Comparison of ENCODE assay signal across 41 cellular contexts in the genomic region with DNA sequence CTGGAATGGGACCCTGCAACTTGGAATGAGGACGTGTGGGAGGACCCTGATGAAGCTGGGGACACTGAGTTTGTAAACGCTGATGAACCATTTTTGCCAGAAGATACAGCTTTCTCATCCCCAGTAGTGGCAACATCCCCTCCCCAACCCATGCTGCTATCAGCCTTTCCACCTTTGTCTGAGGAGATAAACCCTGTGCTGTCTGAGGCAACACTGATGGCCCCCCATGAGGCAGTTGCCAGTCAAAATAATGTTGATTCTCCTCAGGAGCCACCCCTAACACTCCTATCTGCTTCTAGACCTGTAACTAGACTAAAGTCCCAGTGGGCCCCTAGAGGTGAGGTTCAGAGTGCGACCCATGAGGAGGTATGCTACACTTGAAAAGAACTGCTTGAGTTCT. TPM values are rescaled to one million over a fixed set of nuclear protein-coding genes. Genes with fewer than 3 reads are reported as not detected.
"Had no signal": no experiment of that assay in that cellular context is flagged by ENCODE, and none has a peak within 500 bp of the region (broad histone marks: within the 10 kb centered on the region; RNA-seq: fewer than 3 reads in every experiment).

No MANE protein-coding gene starts in this region.

- H3K36me3 ChIP-seq: ascending aorta, cardiac muscle cell, WERI-Rb-1 had no signal

- H3K4me3 ChIP-seq: ascending aorta, cardiac muscle cell had no signal

- DNase-seq: activated CD4-positive, alpha-beta memory T cell treated with anti-CD3 and anti-CD28 coated beads, Interleukin-2, amount 10 ng/mL, durations not matched to agents 7 days and 5 days; activated CD4-positive, alpha-beta T cell treated with anti-CD3 and anti-CD28 coated beads for 1 hour; activated CD4-positive, alpha-beta T cell treated with anti-CD3 and anti-CD28 coated beads for 36 hours; activated CD4-positive, alpha-beta T cell treated with anti-CD3 and anti-CD28 coated beads for 48 hours; activated CD4-positive, alpha-beta T cell treated with anti-CD3 and anti-CD28 coated beads, Interleukin-2, amount 10 ng/mL, durations not matched to agents 7 days and 5 days; activated CD4-positive, alpha-beta T cell treated with anti-CD3 and anti-CD28 coated beads, Interleukin-2, amount 50 U/mL, for 48 hours; activated CD4-positive, CD25-positive, alpha-beta regulatory T cell; activated CD8-positive, alpha-beta memory T cell treated with anti-CD3 and anti-CD28 coated beads for 24 hours; activated CD8-positive, alpha-beta memory T cell treated with anti-CD3 and anti-CD28 coated beads, Interleukin-2, amount 10 ng/mL, durations not matched to agents 7 days and 5 days; activated CD8-positive, alpha-beta memory T cell treated with anti-CD3 and anti-CD28 coated beads, Interleukin-2, amount 50 U/mL, for 48 hours; activated CD8-positive, alpha-beta T cell treated with anti-CD3 and anti-CD28 coated beads, Interleukin-2, amount 10 ng/mL, durations not matched to agents 7 days and 5 days; activated effector memory CD4-positive, alpha-beta T cell treated with Interleukin-2 at 50 U/mL for 16 hours; activated gamma-delta T cell; activated naive CD4-positive, alpha-beta T cell treated with anti-CD3 and anti-CD28 coated beads, Interleukin-2, amount 10 ng/mL, durations not matched to agents 7 days and 5 days; activated naive CD4-positive, alpha-beta T cell treated with Interleukin-2 at 50 U/mL for 16 hours; activated naive CD8-positive, alpha-beta T cell treated with anti-CD3 and anti-CD28 coated beads, Interleukin-2, amount 10 ng/mL, durations not matched to agents 7 days and 5 days; activated naive CD8-positive, alpha-beta T cell treated with anti-CD3 and anti-CD28 coated beads, Interleukin-2, amount 50 U/mL, for 24 hours; activated T-cell treated with anti-CD3 and anti-CD28 coated beads, Interleukin-2, amount 50 U/mL, for 24 hours; activated T-cell treated with anti-CD3 and anti-CD28 coated beads, Interleukin-2, amount 50 U/mL, for 48 hours; amygdala; anterior cingulate cortex; caudate nucleus; cerebellar nuclear complex; T-helper 1 cell; T-helper 2 cell; T-helper 9 cell; WERI-Rb-1 had no signal

- H3K4me1 ChIP-seq: ascending aorta had no signal

- H3K27me3 Mint-ChIP-seq: activated CD4-positive, alpha-beta memory T cell treated with anti-CD3 and anti-CD28 coated beads, Interleukin-2, amount 10 ng/mL, durations not matched to agents 7 days and 5 days; activated CD4-positive, alpha-beta T cell treated with anti-CD3 and anti-CD28 coated beads for 36 hours; activated naive CD4-positive, alpha-beta T cell treated with anti-CD3 and anti-CD28 coated beads, Interleukin-2, amount 10 ng/mL, durations not matched to agents 7 days and 5 days; activated naive CD4-positive, alpha-beta T cell treated with anti-CD3 and anti-CD28 coated beads, Interleukin-2, amount 50 U/mL, for 24 hours; activated naive CD8-positive, alpha-beta T cell; activated T-cell treated with anti-CD3 and anti-CD28 coated beads, Interleukin-2, amount 50 U/mL, for 24 hours had no signal

- H3K4me1 Mint-ChIP-seq: activated CD4-positive, alpha-beta memory T cell treated with anti-CD3 and anti-CD28 coated beads, Interleukin-2, amount 10 ng/mL, durations not matched to agents 7 days and 5 days; brain had no signal

- H3K36me3 Mint-ChIP-seq: activated naive CD4-positive, alpha-beta T cell treated with anti-CD3 and anti-CD28 coated beads, Interleukin-2, amount 10 ng/mL, durations not matched to agents 7 days and 5 days; brain had no signal

- H3K27ac Mint-ChIP-seq: activated CD4-positive, alpha-beta memory T cell treated with anti-CD3 and anti-CD28 coated beads, Interleukin-2, amount 10 ng/mL, durations not matched to agents 7 days and 5 days; activated CD4-positive, alpha-beta T cell treated with anti-CD3 and anti-CD28 coated beads for 36 hours; activated CD4-positive, alpha-beta T cell treated with anti-CD3 and anti-CD28 coated beads, Interleukin-2, amount 10 ng/mL, durations not matched to agents 7 days and 5 days; activated CD8-positive, alpha-beta memory T cell treated with anti-CD3 and anti-CD28 coated beads, Interleukin-2, amount 10 ng/mL, durations not matched to agents 7 days and 5 days; activated CD8-positive, alpha-beta T cell treated with anti-CD3 and anti-CD28 coated beads, Interleukin-2, amount 10 ng/mL, durations not matched to agents 7 days and 5 days; activated naive CD4-positive, alpha-beta T cell treated with anti-CD3 and anti-CD28 coated beads, Interleukin-2, amount 10 ng/mL, durations not matched to agents 7 days and 5 days; activated naive CD4-positive, alpha-beta T cell treated with anti-CD3 and anti-CD28 coated beads, Interleukin-2, amount 50 U/mL, for 24 hours; activated naive CD8-positive, alpha-beta T cell; activated naive CD8-positive, alpha-beta T cell treated with anti-CD3 and anti-CD28 coated beads, Interleukin-2, amount 10 ng/mL, durations not matched to agents 7 days and 5 days; activated naive CD8-positive, alpha-beta T cell treated with anti-CD3 and anti-CD28 coated beads, Interleukin-2, amount 50 U/mL, for 24 hours; activated T-cell treated with anti-CD3 and anti-CD28 coated beads, Interleukin-2, amount 50 U/mL, for 24 hours; activated T-helper 2 cell treated with anti-CD3 and anti-CD28 coated beads, Interferon-gamma antibody, Interleukin-2, Interleukin-4, amounts not matched to agents 10 μg/mL and 5 μg/mL and 100 μg/mL, durations not matched to agents 14 hours and 24 hours and 36 hours; brain; T-helper 1 cell treated with Interleukin-12 subunit alpha and Interleukin-12 subunit beta and Interleukin-4 antibody, amounts not matched to agents 30 μg/mL and 1 μg/mL, for 36 hours; T-helper 2 cell treated with Interferon-gamma antibody and Interleukin-4, amounts not matched to agents 5 μg/mL and 100 μg/mL, for 36 hours; WTC11 had no signal

- FAIRE-seq: bronchial epithelial cell had no signal

- ATAC-seq: activated CD4-positive, alpha-beta T cell treated with anti-CD3 and anti-CD28 coated beads for 36 hours; activated CD4-positive, CD25-positive, alpha-beta regulatory T cell treated with anti-CD3 and anti-CD28 coated beads, Interleukin-2, amount 50 U/mL, for 24 hours; activated CD8-positive, alpha-beta memory T cell treated with anti-CD3 and anti-CD28 coated beads, Interleukin-2, amount 10 ng/mL, durations not matched to agents 7 days and 5 days; activated CD8-positive, alpha-beta T cell treated with anti-CD3 and anti-CD28 coated beads, Interleukin-2, amount 10 ng/mL, durations not matched to agents 7 days and 5 days; activated naive CD8-positive, alpha-beta T cell treated with anti-CD3 and anti-CD28 coated beads, Interleukin-2, amount 50 U/mL, for 24 hours; WTC11 had no signal

- H3K27ac ChIP-seq: ascending aorta, cardiac muscle cell, WERI-Rb-1 had no signal

- H3K9me3 Mint-ChIP-seq: activated naive CD4-positive, alpha-beta T cell treated with anti-CD3 and anti-CD28 coated beads, Interleukin-2, amount 50 U/mL, for 24 hours; central memory CD8-positive, alpha-beta T cell had no signal

- H3K4me3 Mint-ChIP-seq: activated CD4-positive, alpha-beta memory T cell treated with anti-CD3 and anti-CD28 coated beads, Interleukin-2, amount 10 ng/mL, durations not matched to agents 7 days and 5 days; activated CD4-positive, alpha-beta T cell treated with anti-CD3 and anti-CD28 coated beads for 36 hours; activated CD4-positive, alpha-beta T cell treated with anti-CD3 and anti-CD28 coated beads, Interleukin-2, amount 10 ng/mL, durations not matched to agents 7 days and 5 days; activated CD8-positive, alpha-beta memory T cell treated with anti-CD3 and anti-CD28 coated beads, Interleukin-2, amount 10 ng/mL, durations not matched to agents 7 days and 5 days; activated CD8-positive, alpha-beta T cell treated with anti-CD3 and anti-CD28 coated beads, Interleukin-2, amount 10 ng/mL, durations not matched to agents 7 days and 5 days; activated naive CD4-positive, alpha-beta T cell treated with anti-CD3 and anti-CD28 coated beads, Interleukin-2, amount 10 ng/mL, durations not matched to agents 7 days and 5 days; activated naive CD4-positive, alpha-beta T cell treated with anti-CD3 and anti-CD28 coated beads, Interleukin-2, amount 50 U/mL, for 24 hours; activated naive CD8-positive, alpha-beta T cell; activated naive CD8-positive, alpha-beta T cell treated with anti-CD3 and anti-CD28 coated beads, Interleukin-2, amount 10 ng/mL, durations not matched to agents 7 days and 5 days; activated naive CD8-positive, alpha-beta T cell treated with anti-CD3 and anti-CD28 coated beads, Interleukin-2, amount 50 U/mL, for 24 hours; activated T-cell treated with anti-CD3 and anti-CD28 coated beads, Interleukin-2, amount 50 U/mL, for 24 hours; brain; central memory CD8-positive, alpha-beta T cell; T-helper 1 cell treated with Interleukin-12 subunit alpha and Interleukin-12 subunit beta and Interleukin-4 antibody, amounts not matched to agents 30 μg/mL and 1 μg/mL, for 36 hours; T-helper 2 cell treated with Interferon-gamma antibody and Interleukin-4, amounts not matched to agents 5 μg/mL and 100 μg/mL, for 36 hours; WTC11 had no signal

- H3K27me3 ChIP-seq: ascending aorta, cardiac muscle cell had no signal

RNA-seq across cellular contexts. Expression of gene RNASE9, which starts 7.5 kb away (rescaled TPM):
- total RNA-seq: activated CD4-positive, alpha-beta memory T cell treated with anti-CD3 and anti-CD28 coated beads, Interleukin-2, amount 10 ng/mL, durations not matched to agents 7 days and 5 days; activated CD4-positive, alpha-beta T cell treated with anti-CD3 and anti-CD28 coated beads for 36 hours; activated CD4-positive, alpha-beta T cell treated with anti-CD3 and anti-CD28 coated beads, Interleukin-2, amount 10 ng/mL, durations not matched to agents 7 days and 5 days; activated CD8-positive, alpha-beta memory T cell treated with anti-CD3 and anti-CD28 coated beads, Interleukin-2, amount 10 ng/mL, durations not matched to agents 7 days and 5 days; activated CD8-positive, alpha-beta T cell treated with anti-CD3 and anti-CD28 coated beads, Interleukin-2, amount 10 ng/mL, durations not matched to agents 7 days and 5 days; activated naive CD8-positive, alpha-beta T cell treated with anti-CD3 and anti-CD28 coated beads, Interleukin-2, amount 10 ng/mL, durations not matched to agents 7 days and 5 days; activated T-helper 2 cell treated with anti-CD3 and anti-CD28 coated beads, Interferon-gamma antibody, Interleukin-2, Interleukin-4, amounts not matched to agents 10 μg/mL and 5 μg/mL and 100 μg/mL, durations not matched to agents 14 hours and 24 hours and 36 hours; ascending aorta; bronchial epithelial cell; cardiac muscle cell; chondrocyte; WTC11 had no signal
- polyA plus RNA-seq: adipose tissue, cardiac muscle cell had no signal

RNA-seq across cellular contexts. Expression of gene RNASE11, which starts 19.4 kb away (rescaled TPM):
- total RNA-seq: activated CD4-positive, alpha-beta memory T cell treated with anti-CD3 and anti-CD28 coated beads, Interleukin-2, amount 10 ng/mL, durations not matched to agents 7 days and 5 days; activated CD4-positive, alpha-beta T cell treated with anti-CD3 and anti-CD28 coated beads for 36 hours; activated CD4-positive, alpha-beta T cell treated with anti-CD3 and anti-CD28 coated beads, Interleukin-2, amount 10 ng/mL, durations not matched to agents 7 days and 5 days; activated CD8-positive, alpha-beta memory T cell treated with anti-CD3 and anti-CD28 coated beads, Interleukin-2, amount 10 ng/mL, durations not matched to agents 7 days and 5 days; activated CD8-positive, alpha-beta T cell treated with anti-CD3 and anti-CD28 coated beads, Interleukin-2, amount 10 ng/mL, durations not matched to agents 7 days and 5 days; activated naive CD8-positive, alpha-beta T cell treated with anti-CD3 and anti-CD28 coated beads, Interleukin-2, amount 10 ng/mL, durations not matched to agents 7 days and 5 days; activated T-helper 2 cell treated with anti-CD3 and anti-CD28 coated beads, Interferon-gamma antibody, Interleukin-2, Interleukin-4, amounts not matched to agents 10 μg/mL and 5 μg/mL and 100 μg/mL, durations not matched to agents 14 hours and 24 hours and 36 hours; ascending aorta; bronchial epithelial cell; cardiac muscle cell; chondrocyte; WTC11 had no signal
- polyA plus RNA-seq: adipose tissue, cardiac muscle cell had no signal

RNA-seq across cellular contexts. Expression of gene RNASE12, which starts 22.8 kb away (rescaled TPM):
- total RNA-seq: activated CD4-positive, alpha-beta memory T cell treated with anti-CD3 and anti-CD28 coated beads, Interleukin-2, amount 10 ng/mL, durations not matched to agents 7 days and 5 days; activated CD4-positive, alpha-beta T cell treated with anti-CD3 and anti-CD28 coated beads for 36 hours; activated CD4-positive, alpha-beta T cell treated with anti-CD3 and anti-CD28 coated beads, Interleukin-2, amount 10 ng/mL, durations not matched to agents 7 days and 5 days; activated CD8-positive, alpha-beta memory T cell treated with anti-CD3 and anti-CD28 coated beads, Interleukin-2, amount 10 ng/mL, durations not matched to agents 7 days and 5 days; activated CD8-positive, alpha-beta T cell treated with anti-CD3 and anti-CD28 coated beads, Interleukin-2, amount 10 ng/mL, durations not matched to agents 7 days and 5 days; activated naive CD8-positive, alpha-beta T cell treated with anti-CD3 and anti-CD28 coated beads, Interleukin-2, amount 10 ng/mL, durations not matched to agents 7 days and 5 days; activated T-helper 2 cell treated with anti-CD3 and anti-CD28 coated beads, Interferon-gamma antibody, Interleukin-2, Interleukin-4, amounts not matched to agents 10 μg/mL and 5 μg/mL and 100 μg/mL, durations not matched to agents 14 hours and 24 hours and 36 hours; ascending aorta; bronchial epithelial cell; cardiac muscle cell; chondrocyte; WTC11 had no signal
- polyA plus RNA-seq: adipose tissue, cardiac muscle cell had no signal
